1 cellular context compared by ENCODE assay signal in genomic region chr2:200525882-200526651, GRCh38.
TF ChIP-seq lines count a peak whose summit lies in the region.

SGO2 (plus strand) TSS chr2:200526207; CDS start chr2:200532976, 6,769 bp downstream.

TF ChIP-seq in K562, 482 proteins besides CTCF, POLR2A, EP300 and RAD21 (continued from another document and continues in another):
- TF ChIP-seq NKRF (IDR thresholded peaks at IDR 0.05; ENCODE audit: borderline replicate concordance) (peak; percentile 81; the same call in 1 of the 2 replicates), ZNF184 (CRISPR knock-in tag; IDR thresholded peaks at IDR 0.05) (no peak), RBM17 (IDR thresholded peaks at IDR 0.05; ENCODE audit: borderline replicate concordance, low read depth, low read length) (no peak), HMGXB4 (CRISPR knock-in tag; IDR thresholded peaks at IDR 0.05) (no peak), RHOXF2B (CRISPR knock-in tag; conservative IDR thresholded peaks at IDR 0.05) (no peak), PKNOX1 (IDR thresholded peaks at IDR 0.05) (peak; percentile 87), EZH2 (IDR thresholded peaks at IDR 0.05; ENCODE audit: borderline replicate concordance, low read depth, low read length) (no peak), TOE1 (IDR thresholded peaks at IDR 0.05; ENCODE audit: borderline replicate concordance) (0 out of 2 replicates have a peak, but pooled peaks have one; percentile 47), TOE1 (CRISPR knock-in tag; IDR thresholded peaks at IDR 0.05; ENCODE audit: borderline replicate concordance, low read depth) (no peak), ATF4 (CRISPR knock-in tag; IDR thresholded peaks at IDR 0.05) (no peak), FUS (optimal IDR thresholded peaks at IDR 0.05; ENCODE audit: low read depth, low read length) (no peak), TEAD1 (CRISPR knock-in tag; IDR thresholded peaks at IDR 0.05) (0 out of 4 replicates have a peak, but pooled peaks of 1 of the 2 experiments have one; percentile 55), PTTG1 (tag; IDR thresholded peaks at IDR 0.05; ENCODE audit: low read depth) (no peak), ESRRB (CRISPR knock-in tag; IDR thresholded peaks at IDR 0.05; ENCODE audit: borderline replicate concordance) (no peak), EP400 (IDR thresholded peaks at IDR 0.05) (peak; percentile 88), HDAC3 (IDR thresholded peaks at IDR 0.05; ENCODE audit: borderline replicate concordance, partially characterized antibody) (no peak), RBM25 (IDR thresholded peaks at IDR 0.05; ENCODE audit: low read depth, low read length, severe bottlenecking) (no peak), PBX2 (CRISPR knock-in tag; IDR thresholded peaks at IDR 0.05; ENCODE audit: low read depth) (no peak), PBX2 (tag; conservative IDR thresholded peaks at IDR 0.05; ENCODE audit: low read depth) (peak; percentile 80), CTBP1 (IDR thresholded peaks at IDR 0.05; ENCODE audit: borderline replicate concordance) (peak; percentile 48; the same call in 1 of the 2 replicates), ZBTB40 (IDR thresholded peaks at IDR 0.05) (peak; percentile 90), ZBTB40 (CRISPR knock-in tag; IDR thresholded peaks at IDR 0.05) (no peak), MYC (IDR thresholded peaks at IDR 0.05; ENCODE audit: low read depth, low read length) (0 out of 2 replicates have a peak, but pooled peaks have one; percentile 38), MYC (CRISPR knock-in tag; IDR thresholded peaks at IDR 0.05; ENCODE audit: borderline replicate concordance, low read depth) (no peak), ZNF639 (CRISPR knock-in tag; conservative IDR thresholded peaks at IDR 0.05 in 1 of 2, IDR thresholded peaks at IDR 0.05 in 1 of 2) (peak in 1 of 2 experiments; percentile 54; a peak in 1 of 4 replicates), MEIS2 (IDR thresholded peaks at IDR 0.05; ENCODE audit: partially characterized antibody) (peak; percentile 94), ATF1 (CRISPR knock-in tag; IDR thresholded peaks at IDR 0.05) (no peak), ATF1 (tag; IDR thresholded peaks at IDR 0.05) (peak; percentile 67; the same call in 1 of the 2 replicates), MYBL2 (IDR thresholded peaks at IDR 0.05; ENCODE audit: low read depth) (peak; percentile 99), MYBL2 (CRISPR knock-in tag; IDR thresholded peaks at IDR 0.05; ENCODE audit: borderline replicate concordance) (peak; percentile 99; the same call in 1 of the 2 replicates), ELF2 (CRISPR knock-in tag; IDR thresholded peaks at IDR 0.05) (peak; percentile 84), SOX6 (IDR thresholded peaks at IDR 0.05) (0 out of 2 replicates have a peak, but pooled peaks have one; percentile 21), CREBBP (IDR thresholded peaks at IDR 0.05; ENCODE audit: low read depth, low read length) (no peak), CCNT2 (IDR thresholded peaks at IDR 0.05; ENCODE audit: borderline replicate concordance, extremely low read depth, insufficient read length, low read depth, low read length) (no peak), VEZF1 (CRISPR knock-in tag; IDR thresholded peaks at IDR 0.05) (peak; percentile 58), CREM (IDR thresholded peaks at IDR 0.05; ENCODE audit: low read depth) (peak; percentile 65; the same call in 1 of the 2 replicates), JUN (IDR thresholded peaks at IDR 0.05; ENCODE audit: borderline replicate concordance, low read depth, low read length) (no peak), JUN (CRISPR knock-in tag; IDR thresholded peaks at IDR 0.05; ENCODE audit: borderline replicate concordance) (peak; percentile 35; the same call in 1 of the 2 replicates), MTA3 (IDR thresholded peaks at IDR 0.05; ENCODE audit: borderline replicate concordance) (0 out of 2 replicates have a peak, but pooled peaks have one; percentile 41), ATF7 (IDR thresholded peaks at IDR 0.05) (peak; percentile 66; the same call in 1 of the 2 replicates), SMAD3 (CRISPR knock-in tag; conservative IDR thresholded peaks at IDR 0.05) (no peak), XRCC4 (IDR thresholded peaks at IDR 0.05; ENCODE audit: extremely low read depth, insufficient read depth, insufficient read length) (no peak)
